Comparison of ENCODE assay signal across 1 cellular context in genomic region chr1:53948291-53948690, GRCh38.
TF ChIP-seq lines count a peak whose summit lies in the region.

No MANE protein-coding gene starts in this region.

TF ChIP-seq in HCT116, 20 proteins besides CTCF, POLR2A, EP300 and RAD21:
- TF ChIP-seq JUND (IDR thresholded peaks at IDR 0.05) (no peak), EZH2 (IDR thresholded peaks at IDR 0.05) (no peak), EGR1 (IDR thresholded peaks at IDR 0.05; ENCODE audit: low read depth) (no peak), SP1 (IDR thresholded peaks at IDR 0.05; ENCODE audit: low read depth) (no peak), MAX (IDR thresholded peaks at IDR 0.05) (no peak), POLR2AphosphoS5 (IDR thresholded peaks at IDR 0.05; ENCODE audit: low read depth, low read length) (no peak), EZH2phosphoT487 (IDR thresholded peaks at IDR 0.05; ENCODE audit: borderline replicate concordance) (no peak), YY1 (IDR thresholded peaks at IDR 0.05; ENCODE audit: extremely low read depth, insufficient replicate concordance, low read depth, low read length) (no peak), ZFX (IDR thresholded peaks at IDR 0.05) (no peak)
TF ChIP-seq in HCT116: peak in this region for 0.
